1 cellular context compared by ENCODE assay signal in genomic region chr10:13661261-13661660, GRCh38.
TF ChIP-seq lines count a peak whose summit lies in the region.

No MANE protein-coding gene starts in this region.

TF ChIP-seq in WTC11, 78 proteins besides CTCF, POLR2A, EP300 and RAD21 (continued from another document):
- TF ChIP-seq SP1 (CRISPR knock-in tag; conservative IDR thresholded peaks at IDR 0.05) = no peak
- no peak for TF ChIP-seq IRF2 (CRISPR knock-in tag; IDR thresholded peaks at IDR 0.05; ENCODE audit: borderline replicate concordance, low read depth)
- TF ChIP-seq FOXJ3 (CRISPR knock-in tag; IDR thresholded peaks at IDR 0.05; ENCODE audit: borderline replicate concordance) = no peak
- no peak for TF ChIP-seq GABPB1 (CRISPR knock-in tag; IDR thresholded peaks at IDR 0.05)
- TF ChIP-seq ZNF425 (CRISPR knock-in tag; conservative IDR thresholded peaks at IDR 0.05) = no peak
- TF ChIP-seq ELF4 (CRISPR knock-in tag; IDR thresholded peaks at IDR 0.05; ENCODE audit: low read depth) = no peak
- TF ChIP-seq FOXP4 (CRISPR knock-in tag; IDR thresholded peaks at IDR 0.05) = no peak
- no peak for TF ChIP-seq TP53 (CRISPR knock-in tag; IDR thresholded peaks at IDR 0.05)
